In the genomic region with DNA sequence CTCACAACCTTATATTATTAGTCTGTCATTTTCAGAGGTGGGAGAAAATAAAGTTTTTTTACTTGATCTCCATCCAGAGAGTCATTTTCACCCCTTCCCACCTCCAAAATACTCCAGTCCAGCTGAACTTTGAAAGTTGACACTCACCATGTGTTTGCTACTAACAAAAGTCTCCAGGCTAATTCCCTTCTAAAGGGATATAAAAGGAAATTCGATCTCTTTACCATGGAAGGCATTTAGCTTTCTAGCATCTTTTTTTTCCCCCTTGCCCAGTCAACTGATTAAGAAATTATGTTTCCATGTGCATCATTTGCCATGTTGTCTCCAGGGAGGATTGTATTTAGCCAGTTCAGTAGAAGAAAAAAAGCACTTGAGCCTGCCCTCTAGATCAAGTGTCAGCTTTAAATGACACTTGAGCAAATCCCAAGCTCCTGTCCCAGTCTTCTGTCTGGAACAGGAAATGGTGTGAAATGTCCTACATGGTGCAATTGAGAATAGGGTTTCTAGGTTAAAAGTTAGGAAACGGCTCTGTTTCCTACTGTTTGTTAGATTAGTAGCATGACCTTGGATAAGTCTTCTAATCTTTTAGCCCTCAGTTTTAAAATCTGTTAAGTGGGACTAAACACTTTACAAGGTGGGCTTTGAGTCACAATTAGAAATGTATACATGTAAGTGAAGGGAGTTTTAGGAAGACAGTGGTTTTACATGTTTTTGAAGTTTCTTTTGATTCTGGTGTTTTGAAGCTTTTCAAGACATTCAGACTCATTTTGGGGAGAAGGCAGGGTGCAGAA, we compare ENCODE assay signal across 9 cellular contexts.
DNase-seq lines count a peak whose midpoint lies in the region; ATAC-seq, FAIRE-seq and TF ChIP-seq lines count a peak whose summit lies in the region.
"Had no signal": no experiment of that assay in that cellular context is flagged by ENCODE, and none has a peak within 500 bp of the region (broad histone marks: within the 10 kb centered on the region; RNA-seq: fewer than 3 reads in every experiment).

No MANE protein-coding gene starts in this region.

- H3K9me3 ChIP-seq in astrocyte (ENCODE audit: insufficient read depth, low read depth, low read length), result no peaks in the 10 kb centered on the region

- TF ChIP-seq CTCF in astrocyte (IDR thresholded peaks at IDR 0.05; ENCODE audit: insufficient read depth, low read depth, low read length), result no peak
- TF ChIP-seq CTCF in nephron (IDR thresholded peaks at IDR 0.05; ENCODE audit: unreplicated experiment in 3 of 3), result no peak

- H3K4me1 Mint-ChIP-seq in astrocyte (ENCODE audit: low read depth, unreplicated experiment) (peaks cover 17% of the 10 kb centered on the region), nephron (peaks cover 71% of the 10 kb centered on the region)

- ATAC-seq in GM18873 (IDR thresholded peaks at IDR 0.05; ENCODE audit: low FRiP score, unreplicated experiment), result no peak

- H3K36me3 ChIP-seq in astrocyte (ENCODE audit: insufficient read depth, low read length), result no peaks in the 10 kb centered on the region

- H3K27ac ChIP-seq in astrocyte (ENCODE audit: low read depth, low read length), result no peak overlapping the region
- H3K27ac ChIP-seq: KMS-11, SK-N-MC had no signal

- H3K36me3 Mint-ChIP-seq in astrocyte (ENCODE audit: low read depth, unreplicated experiment) (no peaks in the 10 kb centered on the region), nephron (ENCODE audit: low read depth) (peaks cover 16% of the 10 kb centered on the region)

- H3K4me3 Mint-ChIP-seq in astrocyte (ENCODE audit: unreplicated experiment) (peak overlapping the region; percentile 35), nephron (peak overlapping the region in 2 of 3 experiments; percentile 2 to 28)

- H3K27ac Mint-ChIP-seq in astrocyte (ENCODE audit: unreplicated experiment) (no peak overlapping the region), nephron (peak overlapping the region; percentile 82 to 95 (median 83))

- no peaks in the 10 kb centered on the region for H3K27me3 ChIP-seq in astrocyte (ENCODE audit: insufficient read depth, low read length)

- H3K79me2 ChIP-seq in astrocyte (ENCODE audit: insufficient read depth, low read length), result no peaks in the 10 kb centered on the region

- no peaks in the 10 kb centered on the region for H3K4me1 ChIP-seq in astrocyte (ENCODE audit: insufficient read depth, low read length)

- H3K4me2 ChIP-seq in astrocyte (ENCODE audit: low read length), result no peak overlapping the region
- H3K4me2 ChIP-seq: KMS-11 had no signal

- H4K20me1 ChIP-seq in astrocyte (ENCODE audit: insufficient read depth, low read length), result no peaks in the 10 kb centered on the region

- in situ Hi-C loops in KBM-7 (cut with MboI; ENCODE audit: low pct_unique_long_range_greater_than_20kb, low sequenced_read_pairs), result no loop called here

- H3K27me3 Mint-ChIP-seq in astrocyte (ENCODE audit: low read depth, unreplicated experiment) (no peaks in the 10 kb centered on the region), nephron (ENCODE audit: low read depth) (no peaks in the 10 kb centered on the region)

- no peak overlapping the region for H3K4me3 ChIP-seq in astrocyte (ENCODE audit: insufficient read depth, low read depth, low read length)
- H3K4me3 ChIP-seq: SK-N-MC had no signal

- DNase-seq in EH (ENCODE audit: low read depth) (peak; percentile 37), NCI-H2107 (lab: John Stamatoyannopoulos, UW) (peak; percentile 88), astrocyte (ENCODE audit: low read depth) (no peak), KBM-7 (no peak), hypothalamus (lab: John Stamatoyannopoulos, UW) (no peak)

- no peak overlapping the region for H2AFZ ChIP-seq in astrocyte (ENCODE audit: low read depth, low read length)

- H3K9me3 Mint-ChIP-seq in astrocyte (ENCODE audit: unreplicated experiment) (no peaks in the 10 kb centered on the region), nephron (no peaks in the 10 kb centered on the region)

- no peak overlapping the region for H3K9ac ChIP-seq in astrocyte (ENCODE audit: low read length)
- H3K9ac ChIP-seq: KMS-11 had no signal

- FAIRE-seq in astrocyte (lab: Jason Lieb, UNC), result no peak

Comparison
In these comparisons a context has a peak if more than half of its experiments do, and no peak if none do; other contexts are left out.
1. DNase-seq: peak in EH (single experiment) and NCI-H2107 (single experiment); none in astrocyte (single experiment), KBM-7 (single experiment) and hypothalamus (0 of 51).